In the genomic region with DNA sequence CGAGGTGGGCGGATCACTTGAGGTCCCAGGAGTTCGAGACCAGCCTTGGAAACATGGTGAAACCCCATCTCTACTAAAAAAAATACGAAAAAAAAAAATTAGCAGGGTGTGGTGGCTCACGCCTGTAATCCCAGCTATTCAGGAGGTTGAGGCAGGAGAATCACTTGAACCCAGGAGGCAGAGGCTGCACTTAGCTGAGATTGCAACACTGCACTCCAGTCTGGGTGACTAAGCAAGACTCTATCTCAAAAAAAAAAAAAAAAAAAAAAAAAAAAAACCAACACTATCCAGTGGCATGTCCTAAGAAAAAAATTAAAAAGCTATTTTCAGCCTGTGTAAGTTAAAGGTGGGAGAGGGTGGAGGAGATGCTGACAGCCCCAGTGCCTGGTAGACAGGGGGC, we compare ENCODE assay signal across 16 cellular contexts.
"Had no signal": no experiment of that assay in that cellular context is flagged by ENCODE, and none has a peak within 500 bp of the region (broad histone marks: within the 10 kb centered on the region; RNA-seq: fewer than 3 reads in every experiment).

No MANE protein-coding gene starts in this region.

- H3K4me1 Mint-ChIP-seq: neural crest cell had no signal

- H3K27ac ChIP-seq: breast epithelium, WERI-Rb-1 had no signal

- H3K36me3 Mint-ChIP-seq: mesothelial cell of epicardium had no signal

- H3K36me3 ChIP-seq: breast epithelium, WERI-Rb-1 had no signal

- H3K27ac Mint-ChIP-seq: activated naive CD4-positive, alpha-beta T cell treated with anti-CD3 and anti-CD28 coated beads, Interleukin-2, amount 50 U/mL, for 72 hours; mesothelial cell of epicardium; stimulated activated naive CD8-positive, alpha-beta T cell treated with anti-CD3 and anti-CD28 coated beads, Interleukin-15, Interleukin-2, amounts not matched to agents 100 ng/mL and 50 ng/mL, for 24 hours had no signal

- H3K9me3 ChIP-seq: breast epithelium had no signal

- H3K9me3 Mint-ChIP-seq: mesothelial cell of epicardium; neural crest cell; stimulated activated naive CD8-positive, alpha-beta T cell treated with anti-CD3 and anti-CD28 coated beads, Interleukin-15, Interleukin-2, amounts not matched to agents 100 ng/mL and 50 ng/mL, for 24 hours had no signal

- DNase-seq: activated CD4-positive, alpha-beta T cell treated with anti-CD3 and anti-CD28 coated beads for 4 hours; activated CD8-positive, alpha-beta memory T cell treated with anti-CD3 and anti-CD28 coated beads for 24 hours; activated effector memory CD4-positive, alpha-beta T cell treated with anti-CD3 and anti-CD28 coated beads, Interleukin-2, amount 50 U/mL, for 16 hours; activated T-cell treated with anti-CD3 and anti-CD28 coated beads for 4 hours; hippocampal formation; kidney glomerular epithelial cell; stimulated activated CD4-positive, alpha-beta T cell treated with anti-CD3 and anti-CD28 coated beads, Interleukin-2, amount 100 ng/mL, for 48 hours; stimulated activated CD8-positive, alpha-beta memory T cell treated with anti-CD3 and anti-CD28 coated beads, Interleukin-4, amount 100 ng/mL, for 48 hours; T1000; WERI-Rb-1 had no signal

- FAIRE-seq: colon had no signal

- H3K27me3 ChIP-seq: breast epithelium had no signal

- H3K4me1 ChIP-seq: breast epithelium had no signal

- H3K27me3 Mint-ChIP-seq: stimulated activated naive CD8-positive, alpha-beta T cell treated with anti-CD3 and anti-CD28 coated beads, Interleukin-15, Interleukin-2, amounts not matched to agents 100 ng/mL and 50 ng/mL, for 24 hours had no signal

- H3K4me3 ChIP-seq: breast epithelium had no signal

- H3K4me3 Mint-ChIP-seq: mesothelial cell of epicardium; neural crest cell; stimulated activated naive CD8-positive, alpha-beta T cell treated with anti-CD3 and anti-CD28 coated beads, Interleukin-15, Interleukin-2, amounts not matched to agents 100 ng/mL and 50 ng/mL, for 24 hours had no signal
